Comparison of ENCODE assay signal across 25 cellular contexts in the genomic region with DNA sequence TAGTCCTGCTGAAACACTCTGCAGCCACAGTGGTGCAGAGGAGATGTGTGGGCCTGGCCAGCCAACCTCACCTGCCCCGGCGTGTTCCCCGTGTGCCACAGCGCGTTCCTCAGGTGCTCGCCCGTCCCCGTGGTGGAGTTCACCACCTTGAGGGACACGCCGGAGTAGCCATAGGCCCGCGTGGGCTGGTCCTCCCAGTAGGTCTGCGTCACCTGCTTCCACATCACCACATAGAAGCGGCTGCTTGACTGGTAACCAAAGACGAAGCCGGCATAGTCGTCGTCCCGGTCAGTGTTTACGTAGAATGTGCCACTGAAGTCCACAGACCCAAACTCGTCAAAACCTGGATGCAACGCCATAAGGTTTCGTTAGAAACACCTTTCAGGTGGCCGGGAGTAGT. TPM values are rescaled to one million over a fixed set of nuclear protein-coding genes. Genes with fewer than 3 reads are reported as not detected.
DNase-seq lines count a peak whose midpoint lies in the region; ATAC-seq, FAIRE-seq and TF ChIP-seq lines count a peak whose summit lies in the region.
"Had no signal": no experiment of that assay in that cellular context is flagged by ENCODE, and none has a peak within 500 bp of the region (broad histone marks: within the 10 kb centered on the region; RNA-seq: fewer than 3 reads in every experiment).

No MANE protein-coding gene starts in this region.

- H2BK15ac ChIP-seq in mesenchymal stem cell (ENCODE audit: low read depth, poor library complexity, severe bottlenecking) = no peak overlapping the region

- CTCF ChIA-PET in HepG2 (lab: Yijun Ruan, JAX; ENCODE audit: low intra/inter-chr PET ratio, low total read pairs) = no interaction called here

- TF ChIP-seq CTCF in HepG2 (CRISPR knock-in tag; IDR thresholded peaks at IDR 0.05) (no peak), right lobe of liver (IDR thresholded peaks at IDR 0.05) (no peak), osteocyte (IDR thresholded peaks at IDR 0.05) (no peak)

- no peak for DNase-seq in HepG2 (ENCODE audit: low spot score)
- DNase-seq in right lobe of liver = no peak
- no peak for DNase-seq in mesenchymal stem cell
- peak; percentile 71 for DNase-seq in osteocyte (ENCODE audit: extremely low spot score, unreplicated experiment)
- DNase-seq in aorta = peak; percentile 48 to 72
- DNase-seq in activated naive CD4-positive, alpha-beta T cell treated with Interleukin-2 at 50 U/mL for 16 hours = no peak
- DNase-seq: ACHN; BE2C; C1 segment of cervical spinal cord; CD4-positive, CD25-positive, alpha-beta regulatory T cell; CD8-positive, alpha-beta memory T cell; COR-L47; DMS 273 treated with DMSO at 0.1 percent for 48 hours; DMS53; DND-41; EL; GM23248; HCEC 1CT had no signal

- no peak overlapping the region for H3K4me2 ChIP-seq in HepG2 (ENCODE audit: low read depth, low read length)
- H3K4me2 ChIP-seq in mesenchymal stem cell (ENCODE audit: low read length, poor library complexity, severe bottlenecking) = no peak overlapping the region

- H2BK120ac ChIP-seq in mesenchymal stem cell (ENCODE audit: low read depth, low read length) = no peak overlapping the region

- H3K36me3 ChIP-seq in HepG2 (replicated peaks in 1 of 2; ENCODE audit: control insufficient read depth in 1 of 2, insufficient read depth in 2 of 2, low read length in 2 of 2) (no peaks in the 10 kb centered on the region), right lobe of liver (no peaks in the 10 kb centered on the region), mesenchymal stem cell (ENCODE audit: control insufficient read depth in 1 of 2, insufficient read depth in 2 of 2, low read depth in 1 of 2, low read length in 2 of 2) (peaks cover 66 to 100% of the 10 kb centered on the region in 2 experiments), aorta (ENCODE audit: control insufficient read depth in 1 of 2, insufficient read depth in 2 of 2, low read length in 1 of 2) (peaks cover 6 to 10% of the 10 kb centered on the region in 2 donors)
- H3K36me3 ChIP-seq: BE2C had no signal

- no peak overlapping the region for H3K27ac Mint-ChIP-seq in osteocyte (ENCODE audit: unreplicated experiment)
- H3K27ac Mint-ChIP-seq: CD4-positive, CD25-positive, alpha-beta regulatory T cell; CD8-positive, alpha-beta memory T cell; IgD-negative memory B cell had no signal

- H3K36me3 Mint-ChIP-seq in osteocyte (ENCODE audit: unreplicated experiment) = peaks cover 77% of the 10 kb centered on the region
- H3K36me3 Mint-ChIP-seq: CD4-positive, CD25-positive, alpha-beta regulatory T cell; CD8-positive, alpha-beta memory T cell; IgD-negative memory B cell had no signal

- H3K27me3 ChIP-seq in HepG2 (ENCODE audit: control insufficient read depth in 1 of 2, insufficient read depth in 2 of 2, low read length in 2 of 2) (peaks cover 4 to 34% of the 10 kb centered on the region in 2 experiments; a peak in 4 of 5 replicates), right lobe of liver (no peaks in the 10 kb centered on the region), mesenchymal stem cell (ENCODE audit: control insufficient read depth in 1 of 2, insufficient read depth in 1 of 2, low read length in 2 of 2) (no peaks in the 10 kb centered on the region), aorta (ENCODE audit: control insufficient read depth in 1 of 2, insufficient read depth in 2 of 2, low read length in 1 of 2) (no peaks in the 10 kb centered on the region)
- H3K27me3 ChIP-seq: BE2C had no signal

- no peak overlapping the region for H2BK12ac ChIP-seq in mesenchymal stem cell (ENCODE audit: low read length in 2 of 2)

- H3K9me3 Mint-ChIP-seq in osteocyte (ENCODE audit: unreplicated experiment) = no peaks in the 10 kb centered on the region
- H3K9me3 Mint-ChIP-seq: CD8-positive, alpha-beta memory T cell had no signal

- H3K9ac ChIP-seq in HepG2 (ENCODE audit: insufficient read depth, low read depth, low read length) (no peak overlapping the region), mesenchymal stem cell (ENCODE audit: low read length) (peak overlapping the region; percentile 52)
- H3K9ac ChIP-seq: GM23248 had no signal

- no peak overlapping the region for H4K8ac ChIP-seq in mesenchymal stem cell (ENCODE audit: low read length)

- 58% methylated on average over 20 of the region's 24 CpGs for WGBS in HepG2 (ENCODE audit: low lambda C conversion rate)
- 70% methylated on average over 4 of the region's 24 CpGs for WGBS in right lobe of liver (ENCODE audit: insufficient coverage, low coverage, low lambda C conversion rate, missing lambda C conversion rate)
- 91% methylated on average over 24 of the region's 24 CpGs for WGBS in mesenchymal stem cell
- WGBS in aorta, 2 donors = 95 to 96% methylated on average over 24 of the region's 24 CpGs

- no peak overlapping the region for H3K18ac ChIP-seq in mesenchymal stem cell (ENCODE audit: low read depth in 1 of 2, low read length in 2 of 2)

- H3K27ac ChIP-seq in HepG2 (ENCODE audit: extremely low read length, insufficient read depth, low read length) (no peak overlapping the region), right lobe of liver (no peak overlapping the region), mesenchymal stem cell (ENCODE audit: low read length, poor library complexity, severe bottlenecking) (no peak overlapping the region), aorta (ENCODE audit: low read depth in 1 of 2, low read length in 2 of 2) (no peak overlapping the region)
- H3K27ac ChIP-seq: GM23248 had no signal

- H4K91ac ChIP-seq in mesenchymal stem cell (ENCODE audit: low read length) = no peak overlapping the region

- in situ Hi-C loops in HepG2 (cut with HindIII; ENCODE audit: extremely low pct_ligation_motif_present, low pct_unique_long_range_greater_than_20kb) = no loop called here

- no peak for FAIRE-seq in HepG2 (lab: Jason Lieb, UNC)
- FAIRE-seq: A204.1, GM12891, GM19239, HTR-8/SVneo had no signal

- H2AFZ ChIP-seq in HepG2 (ENCODE audit: low read length) = no peak overlapping the region
- H2AFZ ChIP-seq in mesenchymal stem cell (ENCODE audit: low read depth, low read length) = no peak overlapping the region
- H2AFZ ChIP-seq: GM23248 had no signal

- intact Hi-C loops in HepG2 (cut with micrococcal nuclease; ENCODE audit: unreplicated experiment) (no loop called here), right lobe of liver (cut with DNase I) (no loop called here), aorta (cut with DNase I) (no loop called here)

- no peak overlapping the region for H3K23ac ChIP-seq in mesenchymal stem cell (ENCODE audit: low read length in 2 of 2)

- H3K4me3 ChIP-seq in HepG2 (replicated peaks in 1 of 3; ENCODE audit: insufficient read depth in 1 of 3, low read depth in 2 of 3, low read length in 3 of 3) = no peak overlapping the region
- H3K4me3 ChIP-seq in right lobe of liver = no peak overlapping the region
- no peak overlapping the region for H3K4me3 ChIP-seq in mesenchymal stem cell (ENCODE audit: insufficient read depth in 1 of 2, low read depth in 1 of 2, low read length in 2 of 2)
- H3K4me3 ChIP-seq in aorta (ENCODE audit: low read length in 2 of 2) = no peak overlapping the region
- H3K4me3 ChIP-seq: GM23248 had no signal

- H3K4me1 ChIP-seq in HepG2 (ENCODE audit: insufficient read depth, low read length) (peaks cover 9% of the 10 kb centered on the region; the same call in 1 of the 2 replicates), right lobe of liver (no peaks in the 10 kb centered on the region), mesenchymal stem cell (ENCODE audit: control insufficient read depth, insufficient read depth, low read depth, low read length) (peaks cover 2% of the 10 kb centered on the region), aorta (ENCODE audit: control insufficient read depth in 1 of 2, insufficient read depth in 2 of 2, low read length in 2 of 2) (no peaks in the 10 kb centered on the region)

- TF ChIP-seq POLR2A in HepG2 (IDR thresholded peaks at IDR 0.05; ENCODE audit: insufficient read depth in 1 of 2, low read depth in 2 of 2, low read length in 2 of 2) = no peak
- no peak for TF ChIP-seq POLR2A in right lobe of liver (IDR thresholded peaks at IDR 0.05)

- H3K27me3 Mint-ChIP-seq in osteocyte (ENCODE audit: unreplicated experiment) = no peaks in the 10 kb centered on the region
- H3K27me3 Mint-ChIP-seq: CD4-positive, CD25-positive, alpha-beta regulatory T cell; IgD-negative memory B cell had no signal

- H3K79me2 ChIP-seq in HepG2 (ENCODE audit: insufficient read depth, low read length) = no peaks in the 10 kb centered on the region

- H3K14ac ChIP-seq in mesenchymal stem cell (ENCODE audit: low read length in 2 of 2) = no peak overlapping the region

- H3K9me3 ChIP-seq in HepG2 (ENCODE audit: low read length) = peaks cover 10% of the 10 kb centered on the region
- H3K9me3 ChIP-seq in right lobe of liver = no peaks in the 10 kb centered on the region
- peaks cover 5% of the 10 kb centered on the region for H3K9me3 ChIP-seq in mesenchymal stem cell (ENCODE audit: control insufficient read depth, low read length)
- H3K9me3 ChIP-seq in aorta (ENCODE audit: control insufficient read depth, low read length) = no peaks in the 10 kb centered on the region
- H3K9me3 ChIP-seq: BE2C had no signal

- no peaks in the 10 kb centered on the region for H3K79me1 ChIP-seq in mesenchymal stem cell (replicated peaks; ENCODE audit: low read length, poor library complexity, severe bottlenecking)

- H2BK5ac ChIP-seq in mesenchymal stem cell (ENCODE audit: low read depth, low read length, poor library complexity, severe bottlenecking) = no peak overlapping the region

- H4K20me1 ChIP-seq in HepG2 (ENCODE audit: insufficient read depth, low read length) = no peaks in the 10 kb centered on the region

- TF ChIP-seq RAD21 in HepG2 (CRISPR knock-in tag; IDR thresholded peaks at IDR 0.05) = no peak

- no peak overlapping the region for H2AK5ac ChIP-seq in mesenchymal stem cell (ENCODE audit: low read length, severe bottlenecking)

- POLR2A ChIA-PET in HepG2 (lab: Yijun Ruan, JAX) = no interaction called here

- no TSS peak for BruUV-seq in HepG2 (replicated peaks; lab: Mats Ljungman, UMichigan)

- no peak overlapping the region for H3K4ac ChIP-seq in mesenchymal stem cell (ENCODE audit: low read depth in 1 of 2, low read length in 2 of 2)

- TF ChIP-seq EP300 in HepG2 (IDR thresholded peaks at IDR 0.05; ENCODE audit: low read depth in 2 of 2, low read length in 2 of 2) = no peak
- no peak for TF ChIP-seq EP300 in HepG2 (CRISPR knock-in tag; IDR thresholded peaks at IDR 0.05; ENCODE audit: borderline replicate concordance)

- ATAC-seq in HepG2 = no peak
- ATAC-seq in right lobe of liver = no peak
- no peak for ATAC-seq in aorta (ENCODE audit: low FRiP score)
- ATAC-seq in activated CD4-positive, CD25-positive, alpha-beta regulatory T cell treated with anti-CD3 and anti-CD28 coated beads, Interleukin-2, amount 50 U/mL, for 24 hours = no peak
- ATAC-seq in HG03520 (IDR thresholded peaks at IDR 0.05; ENCODE audit: unreplicated experiment) = no peak

- peaks cover 1% of the 10 kb centered on the region for H3K4me1 Mint-ChIP-seq in osteocyte (ENCODE audit: unreplicated experiment)
- H3K4me1 Mint-ChIP-seq: CD4-positive, CD25-positive, alpha-beta regulatory T cell; CD8-positive, alpha-beta memory T cell; IgD-negative memory B cell had no signal

- H3K4me3 Mint-ChIP-seq in osteocyte (ENCODE audit: unreplicated experiment) = no peak overlapping the region
- H3K4me3 Mint-ChIP-seq: CD4-positive, CD25-positive, alpha-beta regulatory T cell; CD8-positive, alpha-beta memory T cell; IgD-negative memory B cell had no signal

RNA-seq across cellular contexts. Expression of a gene that starts 31.5 kb away (rescaled TPM):
- total RNA-seq in HepG2 (2016; rRNA removed; fragmentation: Illumina TruSeq; extraction: Trizol) (0.08 and 0.15 TPM in 2 replicates), right lobe of liver (10 to 100 TPM in 1 of 6 experiments, 1 to 10 TPM in 5; 2.7 to 28.7 (median 7.8) TPM), osteocyte (650 and 687 TPM in 2 replicates), aorta (1,000 to 10,000 TPM in 1 of 2 donors, 100 to 1,000 TPM in 1; 700 to 1,026 TPM)
- not detected in 2 replicates for total RNA-seq in HepG2 (2016; cell fraction: cytosol; rRNA removed; fragmentation: Illumina TruSeq; extraction: Trizol; ENCODE audit: low read depth)
- total RNA-seq in HepG2 (2016; cell fraction: insoluble cytoplasmic fraction; rRNA removed; fragmentation: Illumina TruSeq; extraction: Trizol) = 0.10 and 0.30 TPM in 2 replicates
- 0.31 TPM in 1 of 2 replicates, not detected in the other for total RNA-seq in HepG2 (2016; cell fraction: membrane; rRNA removed; fragmentation: Illumina TruSeq; extraction: Trizol)
- total RNA-seq in HepG2 (2016; cell fraction: nucleus; rRNA removed; fragmentation: Illumina TruSeq; extraction: Trizol) = 0.31 and 0.41 TPM in 2 replicates
- polyA plus RNA-seq in HepG2 (2011; rRNA removed) (0.12 and 0.26 TPM in 2 replicates), aorta (100 to 1,000 TPM in 1 of 2 donors, 10 to 100 TPM in 1; 68.6 to 378 TPM)
- 0.05 and 0.24 TPM in 2 replicates for polyA plus RNA-seq in HepG2 (2011; cell fraction: cytosol; rRNA removed)
- polyA plus RNA-seq in HepG2 (2011; cell fraction: nucleus; rRNA removed) = 0.28 and 0.40 TPM in 2 replicates
- 0.05 and 0.27 TPM in 2 replicates for polyA plus RNA-seq in HepG2 (2012)
- polyA plus RNA-seq in HepG2 (2016; cell fraction: cytosol; fragmentation: Illumina TruSeq; extraction: Trizol; ENCODE audit: low read depth) = 0.05 TPM in 1 of 2 replicates, not detected in the other
- not detected in 2 replicates for polyA plus RNA-seq in HepG2 (2016; cell fraction: insoluble cytoplasmic fraction; fragmentation: Illumina TruSeq; extraction: Trizol; ENCODE audit: low read depth)
- polyA plus RNA-seq in HepG2 (2016; cell fraction: membrane; fragmentation: Illumina TruSeq; extraction: Trizol; ENCODE audit: low read depth) = not detected in 2 replicates
- polyA plus RNA-seq in HepG2 (2016; cell fraction: nucleus; fragmentation: Illumina TruSeq; extraction: Trizol; ENCODE audit: insufficient read depth, low read depth) = 0.48 and 1.0 TPM in 2 replicates
- polyA minus RNA-seq in HepG2 (2011; rRNA and poly(A)+ RNA removed; ENCODE audit: low replicate concordance) = 0.75 and 0.82 TPM in 2 replicates
- 0.20 TPM in 1 of 2 replicates, not detected in the other for polyA minus RNA-seq in HepG2 (2011; cell fraction: cytosol; rRNA and poly(A)+ RNA removed)
- polyA minus RNA-seq in HepG2 (2011; cell fraction: nucleus; rRNA and poly(A)+ RNA removed) = 0.13 and 0.75 TPM in 2 replicates
- polyA plus RNA-seq in mesenchymal stem cell (2013, experiment 1 of 2) = 1.1 TPM
- 1.2 TPM for polyA plus RNA-seq in mesenchymal stem cell (2013, experiment 2 of 2)
- total RNA-seq: CD4-positive, CD25-positive, alpha-beta regulatory T cell; CD8-positive, alpha-beta memory T cell had no signal

Comparison
In these comparisons a context has a peak if more than half of its experiments do, and no peak if none do; other contexts are left out.
1. DNase-seq: peak in osteocyte (single experiment) and aorta (2 of 2); none in HepG2 (single experiment), right lobe of liver (0 of 3), mesenchymal stem cell (single experiment) and activated naive CD4-positive, alpha-beta T cell treated with Interleukin-2 at 50 U/mL for 16 hours (single experiment).
2. RNA of a gene that starts 31.5 kb away (total RNA-seq): 700 to 1,026 TPM in aorta and 650 to 687 TPM in osteocyte; 2.7 to 28.7 TPM in right lobe of liver and 0.08 to 0.41 TPM in HepG2; every median in the first group is over 10 times any median in the second.